In the genomic region with DNA sequence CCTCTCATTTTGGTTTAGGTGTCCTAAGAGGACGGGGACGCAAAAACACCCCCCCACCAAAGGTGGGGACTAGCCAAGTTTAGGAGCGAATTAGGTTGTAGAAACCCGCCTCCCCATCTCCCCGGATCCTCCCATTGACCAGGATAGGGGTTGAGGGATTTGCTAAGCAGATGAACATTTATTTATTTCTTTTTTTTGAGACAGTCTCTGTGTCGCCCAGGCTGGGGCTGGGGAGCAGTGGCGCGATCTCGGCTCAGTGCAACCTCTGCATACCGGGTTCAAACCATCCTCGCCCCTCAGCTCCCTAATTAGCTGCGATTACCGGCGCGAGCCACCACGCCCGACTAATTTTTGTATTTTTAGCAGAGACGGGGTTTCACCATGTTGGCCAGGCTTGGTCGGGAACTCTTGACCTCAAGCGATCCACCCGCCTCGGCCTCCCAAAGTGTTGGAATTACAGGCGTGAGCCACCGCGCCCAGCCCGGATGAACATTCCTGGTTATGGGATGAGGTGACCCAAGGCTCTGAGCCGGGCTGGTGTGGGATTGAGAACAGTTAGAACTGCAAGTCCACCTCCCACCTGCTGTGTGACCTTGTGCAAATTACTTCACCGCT, we compare ENCODE assay signal across 8 cellular contexts. TPM values are rescaled to one million over a fixed set of nuclear protein-coding genes. Genes with fewer than 3 reads are reported as not detected.
DNase-seq lines count a peak whose midpoint lies in the region; ATAC-seq, FAIRE-seq and TF ChIP-seq lines count a peak whose summit lies in the region.

No MANE protein-coding gene starts in this region.

- H3K36me3 ChIP-seq in SJSA1, result peaks cover 51% of the 10 kb centered on the region

- ATAC-seq in naive B cell (ENCODE audit: low read depth in 2 of 2) (no peak), GM21737 (IDR thresholded peaks at IDR 0.05; ENCODE audit: unreplicated experiment) (no peak), HG02798 (IDR thresholded peaks at IDR 0.05; ENCODE audit: poor library complexity, unreplicated experiment) (no peak)

- no peaks in the 10 kb centered on the region for H3K27me3 ChIP-seq in SJSA1 (replicated peaks)

- H3K4me1 ChIP-seq in SJSA1 (replicated peaks), result peaks cover 15% of the 10 kb centered on the region

- H3K4me3 ChIP-seq in SJSA1 (peak overlapping the region; percentile 63), epithelial cell of esophagus (ENCODE audit: low read length) (peak overlapping the region; percentile 75)

- peaks cover 37% of the 10 kb centered on the region for H3K4me1 Mint-ChIP-seq in activated naive CD4-positive, alpha-beta T cell treated with anti-CD3 and anti-CD28 coated beads, Interleukin-2, amount 10 ng/mL, durations not matched to agents 7 days and 5 days
- peaks cover 33 to 69% (median 45%) of the 10 kb centered on the region in 3 donors for H3K4me1 Mint-ChIP-seq in naive B cell

- peak overlapping the region; percentile 98 for H3K27ac Mint-ChIP-seq in activated naive CD4-positive, alpha-beta T cell treated with anti-CD3 and anti-CD28 coated beads, Interleukin-2, amount 10 ng/mL, durations not matched to agents 7 days and 5 days
- H3K27ac Mint-ChIP-seq in naive B cell, result peak overlapping the region; percentile 98 to 100 (median 100)

- no peak for DNase-seq in activated naive CD4-positive, alpha-beta T cell treated with anti-CD3 and anti-CD28 coated beads, Interleukin-2, amount 10 ng/mL, durations not matched to agents 7 days and 5 days
- DNase-seq in activated naive CD4-positive, alpha-beta T cell treated with anti-CD3 and anti-CD28 coated beads, Interleukin-2, amount 50 U/mL, for 16 hours, result no peak
- DNase-seq in SJSA1 (ENCODE audit: low read depth in 1 of 2, low spot score in 2 of 2) (peak in 1 of 2 experiments; percentile 57), epithelial cell of esophagus (ENCODE audit: low read depth) (peak; percentile 38), naive B cell (no peak), H54 (ENCODE audit: insufficient read length, low spot score) (no peak)

- peaks cover 4% of the 10 kb centered on the region for H3K9me3 Mint-ChIP-seq in activated naive CD4-positive, alpha-beta T cell treated with anti-CD3 and anti-CD28 coated beads, Interleukin-2, amount 10 ng/mL, durations not matched to agents 7 days and 5 days
- peaks cover 0 to 2% (median 0%) of the 10 kb centered on the region in 7 donors for H3K9me3 Mint-ChIP-seq in naive B cell

- CTCF ChIA-PET in activated naive CD4-positive, alpha-beta T cell treated with anti-CD3 and anti-CD28 coated beads, Interleukin-2, amount 10 ng/mL, durations not matched to agents 7 days and 5 days (lab: Charles Lee), result no interaction called here

- H3K27me3 Mint-ChIP-seq in activated naive CD4-positive, alpha-beta T cell treated with anti-CD3 and anti-CD28 coated beads, Interleukin-2, amount 10 ng/mL, durations not matched to agents 7 days and 5 days, result no peaks in the 10 kb centered on the region
- H3K27me3 Mint-ChIP-seq in naive B cell, result no peaks in the 10 kb centered on the region

- FAIRE-seq in H54 (lab: Jason Lieb, UNC), result no peak

- peaks cover 38% of the 10 kb centered on the region for H3K36me3 Mint-ChIP-seq in activated naive CD4-positive, alpha-beta T cell treated with anti-CD3 and anti-CD28 coated beads, Interleukin-2, amount 10 ng/mL, durations not matched to agents 7 days and 5 days
- peaks cover 4 to 15% of the 10 kb centered on the region in 2 donors for H3K36me3 Mint-ChIP-seq in naive B cell

- no peaks in the 10 kb centered on the region for H3K9me3 ChIP-seq in SJSA1 (replicated peaks)

- no peak for TF ChIP-seq POLR2A in H54 (IDR thresholded peaks at IDR 0.05; ENCODE audit: low read depth, low read length)

- peak overlapping the region; percentile 93 for H3K27ac ChIP-seq in SJSA1

- peak overlapping the region; percentile 92 for H3K4me3 Mint-ChIP-seq in activated naive CD4-positive, alpha-beta T cell treated with anti-CD3 and anti-CD28 coated beads, Interleukin-2, amount 10 ng/mL, durations not matched to agents 7 days and 5 days
- H3K4me3 Mint-ChIP-seq in naive B cell, result peak overlapping the region; percentile 92 to 100 (median 98)

- no peak for TF ChIP-seq CTCF in epithelial cell of esophagus (IDR thresholded peaks at IDR 0.05; ENCODE audit: insufficient read depth, low read depth, low read length, missing control alignments)

RNA-seq across cellular contexts. Expression of gene PPP2R1A, which starts 0.9 kb away (rescaled TPM):
- total RNA-seq in SJSA1 (2014; rRNA removed; shearing (Covaris generic)), result 245 and 250 TPM in 2 replicates
- polyA plus RNA-seq in naive B cell (ENCODE audit: low read depth in 6 of 6), result 100 to 1,000 TPM; 179 to 222 (median 202) TPM

RNA-seq across cellular contexts. Expression of gene ZNF836, which starts 19.4 kb away (rescaled TPM):
- 4.3 and 5.9 TPM in 2 replicates for total RNA-seq in SJSA1 (2014; rRNA removed; shearing (Covaris generic))
- polyA plus RNA-seq in naive B cell (ENCODE audit: low read depth in 6 of 6), result 10 to 100 TPM in 4 of 6 donors, 1 to 10 TPM in 2; 8.2 to 21.1 (median 12.0) TPM

RNA-seq across cellular contexts. Expression of gene ZNF616, which starts 51.0 kb away (rescaled TPM):
- total RNA-seq in SJSA1 (2014; rRNA removed; shearing (Covaris generic)), result 4.6 and 7.7 TPM in 2 replicates
- polyA plus RNA-seq in naive B cell (ENCODE audit: low read depth in 6 of 6), result 1 to 10 TPM; 2.2 to 7.1 (median 4.9) TPM
